1 cellular context compared by ENCODE assay signal in genomic region chr3:113698213-113698742, GRCh38.
TF ChIP-seq lines count a peak whose summit lies in the region.

No MANE protein-coding gene starts in this region.

TF ChIP-seq in HepG2, 621 proteins besides CTCF, POLR2A, EP300 and RAD21:
- TF ChIP-seq RELA (CRISPR knock-in tag; IDR thresholded peaks at IDR 0.05): no peak
- peak; percentile 96 for TF ChIP-seq ZNF770 (CRISPR knock-in tag; IDR thresholded peaks at IDR 0.05)
- TF ChIP-seq ZMYM3 (CRISPR knock-in tag; IDR thresholded peaks at IDR 0.05): peak; percentile 28; the same call in 1 of the 2 replicates
